9 cellular contexts compared by ENCODE assay signal in the genomic region with DNA sequence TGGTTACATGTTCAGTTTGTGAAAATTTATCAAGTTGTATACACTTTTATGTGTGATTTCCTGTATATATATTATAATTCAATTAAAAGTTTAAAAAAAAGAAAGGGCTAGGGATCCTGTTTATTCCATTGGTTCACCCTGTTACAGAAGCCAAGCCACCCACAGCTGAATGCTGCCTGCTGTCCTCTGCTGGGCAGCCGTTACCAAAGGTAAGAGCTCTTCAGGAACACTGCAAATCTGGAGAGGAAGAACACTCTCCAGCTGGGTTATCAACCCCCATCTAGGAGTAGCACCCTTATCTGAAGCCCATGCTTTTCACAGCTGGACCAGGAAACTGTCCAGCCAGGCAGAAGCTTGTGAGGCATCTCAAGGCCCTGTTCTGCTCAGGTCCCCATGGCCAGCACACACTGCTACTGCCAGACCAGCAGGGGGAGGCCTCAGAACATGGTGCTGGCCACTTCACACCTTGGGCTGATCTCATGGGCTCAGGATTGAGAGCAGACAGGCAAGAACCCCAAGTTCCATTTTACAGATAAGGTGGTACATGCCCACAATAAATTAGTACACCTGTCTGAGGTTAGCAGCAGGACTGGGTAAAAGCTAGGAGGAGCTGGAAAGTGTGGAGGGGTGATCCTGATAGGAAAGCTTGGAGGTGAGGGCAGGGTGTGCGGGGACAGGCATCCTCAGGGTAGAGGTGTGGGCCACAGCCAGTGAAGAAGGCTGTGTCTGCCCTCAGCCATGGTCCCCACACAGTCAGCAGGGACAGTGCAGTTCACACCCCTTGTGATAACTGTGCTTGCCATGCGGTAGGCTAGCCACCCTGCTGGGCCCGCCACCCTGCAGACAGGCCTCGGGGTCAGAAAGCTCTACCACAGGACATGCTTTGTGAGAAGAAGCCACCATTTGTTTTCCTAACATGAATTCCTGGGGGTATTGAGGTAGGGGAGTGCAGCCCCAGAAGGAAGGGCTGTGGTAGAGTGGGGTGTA. TPM values are rescaled to one million over a fixed set of nuclear protein-coding genes. Genes with fewer than 3 reads are reported as not detected.
DNase-seq lines count a peak whose midpoint lies in the region; ATAC-seq and TF ChIP-seq lines count a peak whose summit lies in the region.
"Had no signal": no experiment of that assay in that cellular context is flagged by ENCODE, and none has a peak within 500 bp of the region (broad histone marks: within the 10 kb centered on the region; RNA-seq: fewer than 3 reads in every experiment).

No MANE protein-coding gene starts in this region.

- peaks cover 0 to 12% of the 10 kb centered on the region in 2 donors for H3K4me1 ChIP-seq in neuronal stem cell (ENCODE audit: control insufficient read depth in 2 of 2, insufficient read depth in 1 of 2, low read depth in 1 of 2, low read length in 2 of 2)

- H3K27ac ChIP-seq in neuronal stem cell (replicated peaks; ENCODE audit: low read length): no peak overlapping the region
- H3K27ac ChIP-seq: epithelial cell of prostate had no signal

- H4K91ac ChIP-seq in neuronal stem cell (ENCODE audit: low read depth, low read length, poor library complexity): no peak overlapping the region

- H3K27me3 Mint-ChIP-seq in activated CD8-positive, alpha-beta T cell treated with anti-CD3 and anti-CD28 coated beads, Interleukin-2, amount 10 ng/mL, durations not matched to agents 7 days and 5 days (ENCODE audit: low read depth): no peaks in the 10 kb centered on the region

- peaks cover 5% of the 10 kb centered on the region for H3K36me3 Mint-ChIP-seq in activated CD8-positive, alpha-beta T cell treated with anti-CD3 and anti-CD28 coated beads, Interleukin-2, amount 10 ng/mL, durations not matched to agents 7 days and 5 days (ENCODE audit: low read depth)

- POLR2A ChIA-PET in activated CD8-positive, alpha-beta T cell treated with anti-CD3 and anti-CD28 coated beads, Interleukin-2, amount 10 ng/mL, durations not matched to agents 7 days and 5 days (lab: Charles Lee): no interaction called here

- H3K9me3 ChIP-seq in neuronal stem cell (replicated peaks in 1 of 2; ENCODE audit: control insufficient read depth in 2 of 2, insufficient read depth in 1 of 2, low read depth in 1 of 2, low read length in 2 of 2): no peaks in the 10 kb centered on the region

- no peak overlapping the region for H3K27ac Mint-ChIP-seq in activated CD8-positive, alpha-beta T cell treated with anti-CD3 and anti-CD28 coated beads, Interleukin-2, amount 10 ng/mL, durations not matched to agents 7 days and 5 days

- no peaks in the 10 kb centered on the region for H3K36me3 ChIP-seq in neuronal stem cell (replicated peaks in 1 of 2; ENCODE audit: control insufficient read depth in 2 of 2, insufficient read depth in 2 of 2, low read length in 2 of 2)

- H3K4me3 ChIP-seq in neuronal stem cell (ENCODE audit: low read length in 2 of 2): peak overlapping the region in 1 of 2 donors; percentile 19

- no peaks in the 10 kb centered on the region for H3K79me1 ChIP-seq in neuronal stem cell (ENCODE audit: low read depth, low read length)

- no CpG with 5 or more reads among the region's 5 CpGs for WGBS in neuronal stem cell (ENCODE audit: extremely low coverage in 2 of 2, insufficient read length in 2 of 2, insufficient replicate concordance in 1 of 2), 2 donors

- H3K4me2 ChIP-seq in neuronal stem cell (ENCODE audit: insufficient read depth, low read length, poor library complexity, severe bottlenecking): no peak overlapping the region

- peak overlapping the region; percentile 13 for H2AK5ac ChIP-seq in neuronal stem cell (ENCODE audit: low read depth, low read length)

- CTCF ChIA-PET in activated CD8-positive, alpha-beta T cell treated with anti-CD3 and anti-CD28 coated beads, Interleukin-2, amount 10 ng/mL, durations not matched to agents 7 days and 5 days (lab: Charles Lee): interaction anchor here (0.6 to 4.9 kb wide), 14 partner anchors 11 to 208 kb away, joined by 3 to 32 read pairs (median 3); no protein-coding TSS in a partner anchor

- no peak overlapping the region for H3K9ac ChIP-seq in neuronal stem cell (ENCODE audit: low read depth, low read length, poor library complexity)

- peak overlapping the region; percentile 46 for H2BK5ac ChIP-seq in neuronal stem cell (ENCODE audit: low read length)

- no peak overlapping the region for H4K8ac ChIP-seq in neuronal stem cell (ENCODE audit: low read depth, low read length)

- no peak overlapping the region for H2BK15ac ChIP-seq in neuronal stem cell (ENCODE audit: low read length)

- H3K14ac ChIP-seq in neuronal stem cell (ENCODE audit: low read length): no peak overlapping the region

- H2BK12ac ChIP-seq in neuronal stem cell (ENCODE audit: low read length): peak overlapping the region; percentile 49

- no peak overlapping the region for H3K4me3 Mint-ChIP-seq in activated CD8-positive, alpha-beta T cell treated with anti-CD3 and anti-CD28 coated beads, Interleukin-2, amount 10 ng/mL, durations not matched to agents 7 days and 5 days

- no peak overlapping the region for H2AFZ ChIP-seq in neuronal stem cell (ENCODE audit: low read length)

- H3K23ac ChIP-seq in neuronal stem cell (ENCODE audit: low read depth, low read length, poor library complexity): no peak overlapping the region

- H3K18ac ChIP-seq in neuronal stem cell (ENCODE audit: low read length): peak overlapping the region; percentile 67

- TF ChIP-seq CTCF in GM12873 (IDR thresholded peaks at IDR 0.05; ENCODE audit: insufficient read depth, low read depth, low read length, missing control alignments): peak; percentile 81

- no peak overlapping the region for H2BK120ac ChIP-seq in neuronal stem cell (ENCODE audit: low read depth, low read length)

- no peaks in the 10 kb centered on the region for H3K9me3 Mint-ChIP-seq in activated CD8-positive, alpha-beta T cell treated with anti-CD3 and anti-CD28 coated beads, Interleukin-2, amount 10 ng/mL, durations not matched to agents 7 days and 5 days (ENCODE audit: insufficient read depth)

- DNase-seq in A172 (ENCODE audit: low spot score) (peak; percentile 74), NCI-H526 treated with DMSO at 0.1 percent for 48 hours (lab: John Stamatoyannopoulos, UW) (peak; percentile 0), neuronal stem cell (ENCODE audit: low spot score) (no peak)
- DNase-seq in activated CD8-positive, alpha-beta T cell treated with anti-CD3 and anti-CD28 coated beads, Interleukin-2, amount 10 ng/mL, durations not matched to agents 7 days and 5 days: peak; percentile 58

- ATAC-seq in activated CD8-positive, alpha-beta T cell treated with anti-CD3 and anti-CD28 coated beads, Interleukin-2, amount 10 ng/mL, durations not matched to agents 7 days and 5 days: peak; percentile 81
- ATAC-seq in esophagus mucosa (peak; percentile 59), GM21381 (IDR thresholded peaks at IDR 0.05; ENCODE audit: unreplicated experiment) (no peak), HG03159 (IDR thresholded peaks at IDR 0.05; ENCODE audit: unreplicated experiment) (no peak)

- no peaks in the 10 kb centered on the region for H3K27me3 ChIP-seq in neuronal stem cell (ENCODE audit: control insufficient read depth in 3 of 3, insufficient read depth in 3 of 3, low read depth in 1 of 3, low read length in 3 of 3)

- peaks cover 7% of the 10 kb centered on the region for H3K4me1 Mint-ChIP-seq in activated CD8-positive, alpha-beta T cell treated with anti-CD3 and anti-CD28 coated beads, Interleukin-2, amount 10 ng/mL, durations not matched to agents 7 days and 5 days (ENCODE audit: low read depth)

- H3K4ac ChIP-seq in neuronal stem cell (ENCODE audit: low read length): no peak overlapping the region

RNA-seq across cellular contexts. Expression of a gene that starts 54.3 kb away (rescaled TPM):
- total RNA-seq in A172 (2014; rRNA removed; shearing (Covaris generic)): 92.5 and 132 TPM in 2 replicates
- 100 to 1,000 TPM; 212 to 254 TPM for total RNA-seq in activated CD8-positive, alpha-beta T cell treated with anti-CD3 and anti-CD28 coated beads, Interleukin-2, amount 10 ng/mL, durations not matched to agents 7 days and 5 days
- 142 TPM for total RNA-seq in esophagus mucosa
- polyA plus RNA-seq in neuronal stem cell (2013, experiment 1 of 2): 57.8 TPM
- 61.7 TPM for polyA plus RNA-seq in neuronal stem cell (2013, experiment 2 of 2)

Comparison
In these comparisons a context has a peak if more than half of its experiments do, and no peak if none do; other contexts are left out.
1. ATAC-seq: peak in activated CD8-positive, alpha-beta T cell treated with anti-CD3 and anti-CD28 coated beads, Interleukin-2, amount 10 ng/mL, durations not matched to agents 7 days and 5 days (single experiment) and esophagus mucosa (single experiment); none in GM21381 (single experiment) and HG03159 (single experiment).